In genomic region chr1:58783090-58783992, GRCh38 we compare ENCODE assay signal across 8 cellular contexts. TPM values are rescaled to one million over a fixed set of nuclear protein-coding genes. Genes with fewer than 3 reads are reported as not detected.
A peak's percentile ranks its signal among the peaks of the same experiment; 100 is the strongest.
DNase-seq lines count a peak whose midpoint lies in the region.

No MANE protein-coding gene starts in this region.

- DNase-seq in GM23248 (peak; percentile 87), NCI-H1105 treated with DMSO at 0.1 percent for 48 hours (lab: John Stamatoyannopoulos, UW) (peak; percentile 28), myocyte (ENCODE audit: low read depth) (peak; percentile 72), OCI-M2 (lab: John Stamatoyannopoulos, UW; ENCODE audit: unreplicated experiment) (no peak)
- peak; percentile 48 to 59 for DNase-seq in activated CD4-positive, alpha-beta T cell treated with anti-CD3 and anti-CD28 coated beads, Interleukin-2, amount 50 U/mL, for 48 hours
- DNase-seq in stimulated activated naive CD4-positive, alpha-beta T cell treated with Interleukin-2 at 50 U/mL for 16 hours (lab: John Stamatoyannopoulos, UW), result peak; percentile 47

- peaks cover 14% of the 10 kb centered on the region; the same call in 1 of the 2 replicates for H4K20me1 ChIP-seq in GM23248 (ENCODE audit: insufficient read depth)

- H3K79me2 ChIP-seq in GM23248 (ENCODE audit: insufficient read depth), result peaks cover 40% of the 10 kb centered on the region

- peaks cover 9% of the 10 kb centered on the region; the same call in 1 of the 2 replicates for H3K4me1 ChIP-seq in ES-I3 (ENCODE audit: insufficient read depth, low read length)
- peaks cover 29% of the 10 kb centered on the region for H3K4me1 ChIP-seq in GM23248 (ENCODE audit: insufficient read depth)
- H3K4me1 ChIP-seq in esophagus (ENCODE audit: control insufficient read depth in 2 of 2, insufficient read depth in 2 of 2, low read length in 1 of 2), result no peaks in the 10 kb centered on the region

- H3K36me3 ChIP-seq in ES-I3 (ENCODE audit: insufficient read depth, low read length), result no peaks in the 10 kb centered on the region
- H3K36me3 ChIP-seq in GM23248 (ENCODE audit: low read depth), result peaks cover 22% of the 10 kb centered on the region
- peaks cover 0 to 8% of the 10 kb centered on the region in 2 donors for H3K36me3 ChIP-seq in esophagus (ENCODE audit: control insufficient read depth in 2 of 2, insufficient read depth in 2 of 2, low read length in 1 of 2)

- no peaks in the 10 kb centered on the region for H3K27me3 ChIP-seq in GM23248 (replicated peaks; ENCODE audit: insufficient read depth)
- no peaks in the 10 kb centered on the region for H3K27me3 ChIP-seq in esophagus (ENCODE audit: control insufficient read depth in 1 of 2, insufficient read depth in 2 of 2, low read length in 2 of 2)

- H3K9me3 ChIP-seq in ES-I3 (ENCODE audit: control insufficient read depth, insufficient read depth, low read length), result 0 out of 2 replicates have a peak, but pooled peaks cover 2% of the 10 kb centered on the region
- no peaks in the 10 kb centered on the region for H3K9me3 ChIP-seq in GM23248 (ENCODE audit: low read depth)
- H3K9me3 ChIP-seq in esophagus (ENCODE audit: control insufficient read depth in 2 of 2, insufficient read depth in 1 of 2, low read depth in 1 of 2, low read length in 1 of 2), result no peaks in the 10 kb centered on the region

- peak overlapping the region; percentile 99 for H3K4me2 ChIP-seq in GM23248 (ENCODE audit: unreplicated experiment)

- H3K27ac ChIP-seq in GM23248, result peak overlapping the region; percentile 91
- peak overlapping the region; percentile 99 for H3K27ac ChIP-seq in esophagus (ENCODE audit: low read depth in 2 of 2, low read length in 1 of 2)

- no peaks in the 10 kb centered on the region for H3K9me2 ChIP-seq in GM23248 (ENCODE audit: insufficient read depth)

- H3K4me3 ChIP-seq in GM23248, result peak overlapping the region; percentile 92
- H3K4me3 ChIP-seq in esophagus (ENCODE audit: low read depth in 1 of 2, low read length in 2 of 2), result peak overlapping the region; percentile 91 to 97

- WGBS in GM23248 (ENCODE audit: low coverage in 1 of 2, low lambda C conversion rate in 2 of 2, missing lambda C conversion rate in 2 of 2), 2 experiments, result 1% methylated on average over 78 to 84 of the region's 86 CpGs
- 0% methylated on average over 85 to 86 of the region's 86 CpGs for WGBS in esophagus, 2 donors

- in situ Hi-C loops in GM23248 (cut with MboI), result loop anchor here (25.0 kb wide), 1 partner anchor 504 kb away; the partner anchor contains the start of gene FGGY

- peaks cover 56% of the 10 kb centered on the region for H3F3A ChIP-seq in GM23248 (ENCODE audit: insufficient read depth)

- H2AFZ ChIP-seq in GM23248, result no peak overlapping the region

- peak overlapping the region; percentile 80 for H3K9ac ChIP-seq in ES-I3 (ENCODE audit: low read depth, low read length)
- H3K9ac ChIP-seq in GM23248, result peak overlapping the region; percentile 95

RNA-seq across cellular contexts. Expression of gene JUN, which starts 0.5 kb away (rescaled TPM):
- total RNA-seq in GM23248 (2014; rRNA removed; shearing (Covaris generic)), result 107 and 112 TPM in 2 replicates
- polyA plus RNA-seq in GM23248 (2016; fragmentation: Nextera tagmentation; extraction: Ambion mirVana), result 43.4 and 45.3 TPM in 2 replicates
- polyA plus RNA-seq in esophagus, result 10 to 100 TPM; 31.2 to 42.9 TPM
- total RNA-seq in myocyte, result 65.9 and 141 TPM in 2 replicates
- polyA plus RNA-seq in myocyte (2012), result 61.1 TPM
